In genomic region chr9:114588671-114589526, GRCh38 we compare ENCODE assay signal across 8 cellular contexts. TPM values are rescaled to one million over a fixed set of nuclear protein-coding genes. Genes with fewer than 3 reads are reported as not detected.
DNase-seq lines count a peak whose midpoint lies in the region; ATAC-seq and TF ChIP-seq lines count a peak whose summit lies in the region.

No MANE protein-coding gene starts in this region.

- H3K9me3 ChIP-seq in T-helper 17 cell (ENCODE audit: control insufficient read depth, low read length, poor library complexity, severe bottlenecking), result no peaks in the 10 kb centered on the region

- peak overlapping the region; percentile 87 for H3K4me3 ChIP-seq in H7 (ENCODE audit: insufficient read depth, low read depth, low read length)
- H3K4me3 ChIP-seq in fibroblast of villous mesenchyme (ENCODE audit: low read depth, low read length), result peak overlapping the region; percentile 93
- H3K4me3 ChIP-seq in skin epidermis, result peak overlapping the region; percentile 60 to 93 (median 71)

- peaks cover 9% of the 10 kb centered on the region for H3K36me3 Mint-ChIP-seq in T-helper 17 cell (ENCODE audit: low read depth)

- no peak for TF ChIP-seq CTCF in fibroblast of villous mesenchyme (IDR thresholded peaks at IDR 0.05; ENCODE audit: insufficient read depth, low read depth, low read length)

- peaks cover 8% of the 10 kb centered on the region for H3K36me3 ChIP-seq in H7 (replicated peaks; ENCODE audit: control insufficient read depth, insufficient read depth, low read length)

- peak overlapping the region; percentile 99 for H3K4me3 Mint-ChIP-seq in T-helper 17 cell

- no peak for ATAC-seq in T-helper 17 cell
- no peak for ATAC-seq in HG02885 (IDR thresholded peaks at IDR 0.05; ENCODE audit: poor library complexity, unreplicated experiment)
- ATAC-seq in HG02970 (IDR thresholded peaks at IDR 0.05; ENCODE audit: low FRiP score, unreplicated experiment), result no peak

- H3K27me3 Mint-ChIP-seq in T-helper 17 cell, result no peaks in the 10 kb centered on the region

- H3K27ac Mint-ChIP-seq in T-helper 17 cell, result peak overlapping the region; percentile 100

- H3K27me3 ChIP-seq in H7 (ENCODE audit: control insufficient read depth, insufficient read depth, low read length), result no peaks in the 10 kb centered on the region

- H3K4me1 Mint-ChIP-seq in T-helper 17 cell, result peaks cover 50% of the 10 kb centered on the region

- H3K27ac ChIP-seq in skin epidermis, result peak overlapping the region in 19 of 21 experiments; percentile 6 to 99 (median 96)

- DNase-seq in H7 (no peak), T-helper 17 cell (no peak), fibroblast of villous mesenchyme (ENCODE audit: low read depth) (peak; percentile 58), NCI-H128 (lab: John Stamatoyannopoulos, UW; ENCODE audit: unreplicated experiment) (no peak), NCI-H1048 (lab: John Stamatoyannopoulos, UW) (no peak)

RNA-seq across cellular contexts. Expression of gene ATP6V1G1, which starts 1.3 kb away (rescaled TPM):
- 152 and 158 TPM in 2 replicates for total RNA-seq in H7 (2014; rRNA removed; shearing (Covaris generic))
- 100 to 1,000 TPM; 101 to 102 TPM for total RNA-seq in T-helper 17 cell
- total RNA-seq in fibroblast of villous mesenchyme, result 114 and 123 TPM in 2 replicates

RNA-seq across cellular contexts. Expression of gene TMEM268, which starts 22.2 kb away (rescaled TPM):
- total RNA-seq in H7 (2014; rRNA removed; shearing (Covaris generic)), result 7.2 and 9.0 TPM in 2 replicates
- total RNA-seq in T-helper 17 cell (10 to 100 TPM in 1 of 2 donors, 1 to 10 TPM in 1; 9.4 to 11.5 TPM), fibroblast of villous mesenchyme (7.3 and 11.0 TPM in 2 replicates)
